In the genomic region with DNA sequence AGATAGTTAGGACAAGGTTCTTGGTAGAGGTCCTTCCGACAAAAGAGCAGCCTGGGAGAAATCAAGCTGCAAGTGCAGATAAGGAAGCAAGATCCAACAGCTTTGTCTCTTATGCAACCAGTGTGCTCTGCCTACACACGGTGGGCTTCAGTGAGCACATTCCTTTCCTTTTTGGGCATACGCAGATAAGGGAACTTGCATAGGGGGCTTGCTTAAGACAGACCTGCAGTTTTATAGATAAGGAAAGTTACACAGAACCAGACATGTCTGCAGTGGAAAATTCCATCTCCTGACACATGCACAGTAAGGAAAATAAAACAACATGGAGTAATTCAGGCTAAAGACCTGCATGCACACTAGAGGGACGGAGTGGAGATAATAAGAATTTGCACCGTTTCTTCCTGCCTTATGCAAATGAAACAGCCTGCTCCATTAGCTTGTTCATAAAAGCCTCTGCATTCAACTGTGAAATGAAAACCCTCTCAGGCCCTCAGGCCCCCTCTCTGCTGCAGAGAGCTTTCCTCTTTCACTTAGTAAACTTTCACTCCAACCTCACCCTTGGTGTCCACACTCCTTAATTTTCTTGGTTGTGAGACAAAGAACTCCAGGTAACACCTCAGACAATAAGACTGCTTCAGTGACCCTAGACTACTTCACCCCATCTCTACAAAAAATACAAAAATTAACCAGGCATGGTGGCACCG, we compare ENCODE assay signal across 1 cellular context.
TF ChIP-seq lines count a peak whose summit lies in the region.

No MANE protein-coding gene starts in this region.

TF ChIP-seq in K562, 482 proteins besides CTCF, POLR2A, EP300 and RAD21 (continued from another document and continues in another):
- TF ChIP-seq, protein P1, sequence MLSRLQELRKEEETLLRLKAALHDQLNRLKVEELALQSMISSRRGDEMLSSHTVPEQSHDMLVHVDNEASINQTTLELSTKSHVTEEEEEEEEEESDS (CRISPR knock-in tag; IDR thresholded peaks at IDR 0.05), result no peak
- TF ChIP-seq FOXK2 (conservative IDR thresholded peaks at IDR 0.05 in 1 of 2, IDR thresholded peaks at IDR 0.05 in 1 of 2; ENCODE audit: low read depth in 2 of 2), result peak; percentile 78 to 88
- TF ChIP-seq, protein P2, sequence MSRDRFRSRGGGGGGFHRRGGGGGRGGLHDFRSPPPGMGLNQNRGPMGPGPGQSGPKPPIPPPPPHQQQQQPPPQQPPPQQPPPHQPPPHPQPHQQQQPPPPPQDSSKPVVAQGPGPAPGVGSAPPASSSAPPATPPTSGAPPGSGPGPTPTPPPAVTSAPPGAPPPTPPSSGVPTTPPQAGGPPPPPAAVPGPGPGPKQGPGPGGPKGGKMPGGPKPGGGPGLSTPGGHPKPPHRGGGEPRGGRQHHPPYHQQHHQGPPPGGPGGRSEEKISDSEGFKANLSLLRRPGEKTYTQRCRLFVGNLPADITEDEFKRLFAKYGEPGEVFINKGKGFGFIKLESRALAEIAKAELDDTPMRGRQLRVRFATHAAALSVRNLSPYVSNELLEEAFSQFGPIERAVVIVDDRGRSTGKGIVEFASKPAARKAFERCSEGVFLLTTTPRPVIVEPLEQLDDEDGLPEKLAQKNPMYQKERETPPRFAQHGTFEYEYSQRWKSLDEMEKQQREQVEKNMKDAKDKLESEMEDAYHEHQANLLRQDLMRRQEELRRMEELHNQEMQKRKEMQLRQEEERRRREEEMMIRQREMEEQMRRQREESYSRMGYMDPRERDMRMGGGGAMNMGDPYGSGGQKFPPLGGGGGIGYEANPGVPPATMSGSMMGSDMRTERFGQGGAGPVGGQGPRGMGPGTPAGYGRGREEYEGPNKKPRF (IDR thresholded peaks at IDR 0.05; ENCODE audit: low read depth, low read length), result no peak
- no peak for TF ChIP-seq RFX1 (IDR thresholded peaks at IDR 0.05)
- peak; percentile 69 for TF ChIP-seq GABPA (tag; conservative IDR thresholded peaks at IDR 0.05; ENCODE audit: low read depth)
- TF ChIP-seq, protein P3, sequence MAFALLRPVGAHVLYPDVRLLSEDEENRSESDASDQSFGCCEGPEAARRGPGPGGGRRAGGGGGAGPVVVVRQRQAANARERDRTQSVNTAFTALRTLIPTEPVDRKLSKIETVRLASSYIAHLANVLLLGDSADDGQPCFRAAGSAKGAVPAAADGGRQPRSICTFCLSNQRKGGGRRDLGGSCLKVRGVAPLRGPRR (CRISPR knock-in tag; IDR thresholded peaks at IDR 0.05), result peak; percentile 99
- TF ChIP-seq BRD9 (IDR thresholded peaks at IDR 0.05; ENCODE audit: low read depth, partially characterized antibody), result peak; percentile 87
- peak; percentile 100 for TF ChIP-seq ARID1B (IDR thresholded peaks at IDR 0.05)
- TF ChIP-seq PRMT5 (CRISPR knock-in tag; IDR thresholded peaks at IDR 0.05), result no peak
- peak; percentile 99 for TF ChIP-seq SMARCC2 (IDR thresholded peaks at IDR 0.05; ENCODE audit: low read depth)
- no peak for TF ChIP-seq IRF2 (CRISPR knock-in tag; IDR thresholded peaks at IDR 0.05)
- peak; percentile 93; the same call in 1 of the 2 replicates for TF ChIP-seq HIVEP1 (CRISPR knock-in tag; IDR thresholded peaks at IDR 0.05)
- TF ChIP-seq SMAD1 (IDR thresholded peaks at IDR 0.05; ENCODE audit: low read depth, low read length, partially characterized antibody), result peak; percentile 99
- TF ChIP-seq, protein P4, sequence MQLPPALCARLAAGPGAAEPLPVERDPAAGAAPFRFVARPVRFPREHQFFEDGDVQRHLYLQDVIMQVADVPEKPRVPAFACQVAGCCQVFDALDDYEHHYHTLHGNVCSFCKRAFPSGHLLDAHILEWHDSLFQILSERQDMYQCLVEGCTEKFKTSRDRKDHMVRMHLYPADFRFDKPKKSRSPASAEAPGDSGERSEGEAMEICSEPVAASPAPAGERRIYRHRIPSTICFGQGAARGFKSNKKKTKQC (CRISPR knock-in tag; IDR thresholded peaks at IDR 0.05), result peak; percentile 40; the same call in 1 of the 2 replicates
- peak; percentile 98 for TF ChIP-seq SMARCE1 (IDR thresholded peaks at IDR 0.05)
- TF ChIP-seq GTF2A2 (tag; IDR thresholded peaks at IDR 0.05), result peak; percentile 95
- peak; percentile 96 for TF ChIP-seq NFATC3 (IDR thresholded peaks at IDR 0.05)
- TF ChIP-seq BCOR (IDR thresholded peaks at IDR 0.05), result peak; percentile 88
- TF ChIP-seq ZNF766 (CRISPR knock-in tag; conservative IDR thresholded peaks at IDR 0.05), result peak; percentile 99
- TF ChIP-seq FOSL1 (tag; conservative IDR thresholded peaks at IDR 0.05), result peak; percentile 74
- TF ChIP-seq, protein P5, sequence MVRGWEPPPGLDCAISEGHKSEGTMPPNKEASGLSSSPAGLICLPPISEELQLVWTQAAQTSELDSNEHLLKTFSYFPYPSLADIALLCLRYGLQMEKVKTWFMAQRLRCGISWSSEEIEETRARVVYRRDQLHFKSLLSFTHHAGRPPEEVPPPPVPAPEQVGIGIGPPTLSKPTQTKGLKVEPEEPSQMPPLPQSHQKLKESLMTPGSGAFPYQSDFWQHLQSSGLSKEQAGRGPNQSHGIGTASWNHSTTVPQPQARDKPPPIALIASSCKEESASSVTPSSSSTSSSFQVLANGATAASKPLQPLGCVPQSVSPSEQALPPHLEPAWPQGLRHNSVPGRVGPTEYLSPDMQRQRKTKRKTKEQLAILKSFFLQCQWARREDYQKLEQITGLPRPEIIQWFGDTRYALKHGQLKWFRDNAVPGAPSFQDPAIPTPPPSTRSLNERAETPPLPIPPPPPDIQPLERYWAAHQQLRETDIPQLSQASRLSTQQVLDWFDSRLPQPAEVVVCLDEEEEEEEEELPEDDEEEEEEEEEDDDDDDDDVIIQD (CRISPR knock-in tag; IDR thresholded peaks at IDR 0.05), result peak; percentile 96; the same call in 1 of the 2 replicates
- no peak for TF ChIP-seq SLC30A9 (CRISPR knock-in tag; IDR thresholded peaks at IDR 0.05)
- TF ChIP-seq, protein P6, sequence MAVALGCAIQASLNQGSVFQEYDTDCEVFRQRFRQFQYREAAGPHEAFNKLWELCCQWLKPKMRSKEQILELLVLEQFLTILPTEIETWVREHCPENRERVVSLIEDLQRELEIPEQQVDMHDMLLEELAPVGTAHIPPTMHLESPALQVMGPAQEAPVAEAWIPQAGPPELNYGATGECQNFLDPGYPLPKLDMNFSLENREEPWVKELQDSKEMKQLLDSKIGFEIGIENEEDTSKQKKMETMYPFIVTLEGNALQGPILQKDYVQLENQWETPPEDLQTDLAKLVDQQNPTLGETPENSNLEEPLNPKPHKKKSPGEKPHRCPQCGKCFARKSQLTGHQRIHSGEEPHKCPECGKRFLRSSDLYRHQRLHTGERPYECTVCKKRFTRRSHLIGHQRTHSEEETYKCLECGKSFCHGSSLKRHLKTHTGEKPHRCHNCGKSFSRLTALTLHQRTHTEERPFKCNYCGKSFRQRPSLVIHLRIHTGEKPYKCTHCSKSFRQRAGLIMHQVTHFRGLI (CRISPR knock-in tag; IDR thresholded peaks at IDR 0.05), result peak; percentile 94
- TF ChIP-seq, protein P7, sequence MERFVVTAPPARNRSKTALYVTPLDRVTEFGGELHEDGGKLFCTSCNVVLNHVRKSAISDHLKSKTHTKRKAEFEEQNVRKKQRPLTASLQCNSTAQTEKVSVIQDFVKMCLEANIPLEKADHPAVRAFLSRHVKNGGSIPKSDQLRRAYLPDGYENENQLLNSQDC (CRISPR knock-in tag; IDR thresholded peaks at IDR 0.05), result no peak; the same call in 1 of the 2 replicates
- TF ChIP-seq RBM14 (IDR thresholded peaks at IDR 0.05; ENCODE audit: borderline replicate concordance, insufficient read depth, low read depth, low read length), result no peak
- TF ChIP-seq ZNF133 (CRISPR knock-in tag; IDR thresholded peaks at IDR 0.05), result no peak; the same call in 1 of the 2 replicates
- TF ChIP-seq ATF1 (CRISPR knock-in tag; IDR thresholded peaks at IDR 0.05), result no peak
- peak; percentile 91 for TF ChIP-seq ATF1 (tag; IDR thresholded peaks at IDR 0.05)
- peak; percentile 96 for TF ChIP-seq ZKSCAN8 (CRISPR knock-in tag; IDR thresholded peaks at IDR 0.05)
- TF ChIP-seq RBM22 (IDR thresholded peaks at IDR 0.05; ENCODE audit: low read depth, low read length, poor library complexity, severe bottlenecking), result no peak
- peak; percentile 99 for TF ChIP-seq CXXC5 (CRISPR knock-in tag; IDR thresholded peaks at IDR 0.05)
- TF ChIP-seq, protein P8, sequence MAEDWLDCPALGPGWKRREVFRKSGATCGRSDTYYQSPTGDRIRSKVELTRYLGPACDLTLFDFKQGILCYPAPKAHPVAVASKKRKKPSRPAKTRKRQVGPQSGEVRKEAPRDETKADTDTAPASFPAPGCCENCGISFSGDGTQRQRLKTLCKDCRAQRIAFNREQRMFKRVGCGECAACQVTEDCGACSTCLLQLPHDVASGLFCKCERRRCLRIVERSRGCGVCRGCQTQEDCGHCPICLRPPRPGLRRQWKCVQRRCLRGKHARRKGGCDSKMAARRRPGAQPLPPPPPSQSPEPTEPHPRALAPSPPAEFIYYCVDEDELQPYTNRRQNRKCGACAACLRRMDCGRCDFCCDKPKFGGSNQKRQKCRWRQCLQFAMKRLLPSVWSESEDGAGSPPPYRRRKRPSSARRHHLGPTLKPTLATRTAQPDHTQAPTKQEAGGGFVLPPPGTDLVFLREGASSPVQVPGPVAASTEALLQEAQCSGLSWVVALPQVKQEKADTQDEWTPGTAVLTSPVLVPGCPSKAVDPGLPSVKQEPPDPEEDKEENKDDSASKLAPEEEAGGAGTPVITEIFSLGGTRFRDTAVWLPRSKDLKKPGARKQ (CRISPR knock-in tag; IDR thresholded peaks at IDR 0.05), result no peak
- TF ChIP-seq, protein P9, sequence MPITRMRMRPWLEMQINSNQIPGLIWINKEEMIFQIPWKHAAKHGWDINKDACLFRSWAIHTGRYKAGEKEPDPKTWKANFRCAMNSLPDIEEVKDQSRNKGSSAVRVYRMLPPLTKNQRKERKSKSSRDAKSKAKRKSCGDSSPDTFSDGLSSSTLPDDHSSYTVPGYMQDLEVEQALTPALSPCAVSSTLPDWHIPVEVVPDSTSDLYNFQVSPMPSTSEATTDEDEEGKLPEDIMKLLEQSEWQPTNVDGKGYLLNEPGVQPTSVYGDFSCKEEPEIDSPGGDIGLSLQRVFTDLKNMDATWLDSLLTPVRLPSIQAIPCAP (CRISPR knock-in tag; IDR thresholded peaks at IDR 0.05; ENCODE audit: borderline replicate concordance), result no peak
- TF ChIP-seq NCOR1 (IDR thresholded peaks at IDR 0.05), result peak; percentile 100
- peak; percentile 94 for TF ChIP-seq TCFL5 (CRISPR knock-in tag; conservative IDR thresholded peaks at IDR 0.05)
- peak; percentile 73; the same call in 1 of the 2 replicates for TF ChIP-seq E2F3 (CRISPR knock-in tag; IDR thresholded peaks at IDR 0.05)
- peak; percentile 69; the same call in 1 of the 2 replicates for TF ChIP-seq ZNF347 (CRISPR knock-in tag; IDR thresholded peaks at IDR 0.05; ENCODE audit: low read depth)
- TF ChIP-seq ZNF12 (CRISPR knock-in tag; IDR thresholded peaks at IDR 0.05), result peak; percentile 96
- TF ChIP-seq, protein P10, sequence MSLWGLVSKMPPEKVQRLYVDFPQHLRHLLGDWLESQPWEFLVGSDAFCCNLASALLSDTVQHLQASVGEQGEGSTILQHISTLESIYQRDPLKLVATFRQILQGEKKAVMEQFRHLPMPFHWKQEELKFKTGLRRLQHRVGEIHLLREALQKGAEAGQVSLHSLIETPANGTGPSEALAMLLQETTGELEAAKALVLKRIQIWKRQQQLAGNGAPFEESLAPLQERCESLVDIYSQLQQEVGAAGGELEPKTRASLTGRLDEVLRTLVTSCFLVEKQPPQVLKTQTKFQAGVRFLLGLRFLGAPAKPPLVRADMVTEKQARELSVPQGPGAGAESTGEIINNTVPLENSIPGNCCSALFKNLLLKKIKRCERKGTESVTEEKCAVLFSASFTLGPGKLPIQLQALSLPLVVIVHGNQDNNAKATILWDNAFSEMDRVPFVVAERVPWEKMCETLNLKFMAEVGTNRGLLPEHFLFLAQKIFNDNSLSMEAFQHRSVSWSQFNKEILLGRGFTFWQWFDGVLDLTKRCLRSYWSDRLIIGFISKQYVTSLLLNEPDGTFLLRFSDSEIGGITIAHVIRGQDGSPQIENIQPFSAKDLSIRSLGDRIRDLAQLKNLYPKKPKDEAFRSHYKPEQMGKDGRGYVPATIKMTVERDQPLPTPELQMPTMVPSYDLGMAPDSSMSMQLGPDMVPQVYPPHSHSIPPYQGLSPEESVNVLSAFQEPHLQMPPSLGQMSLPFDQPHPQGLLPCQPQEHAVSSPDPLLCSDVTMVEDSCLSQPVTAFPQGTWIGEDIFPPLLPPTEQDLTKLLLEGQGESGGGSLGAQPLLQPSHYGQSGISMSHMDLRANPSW (CRISPR knock-in tag; IDR thresholded peaks at IDR 0.05), result no peak
- peak; percentile 99 for TF ChIP-seq ARNT (IDR thresholded peaks at IDR 0.05)
- TF ChIP-seq, protein P11, sequence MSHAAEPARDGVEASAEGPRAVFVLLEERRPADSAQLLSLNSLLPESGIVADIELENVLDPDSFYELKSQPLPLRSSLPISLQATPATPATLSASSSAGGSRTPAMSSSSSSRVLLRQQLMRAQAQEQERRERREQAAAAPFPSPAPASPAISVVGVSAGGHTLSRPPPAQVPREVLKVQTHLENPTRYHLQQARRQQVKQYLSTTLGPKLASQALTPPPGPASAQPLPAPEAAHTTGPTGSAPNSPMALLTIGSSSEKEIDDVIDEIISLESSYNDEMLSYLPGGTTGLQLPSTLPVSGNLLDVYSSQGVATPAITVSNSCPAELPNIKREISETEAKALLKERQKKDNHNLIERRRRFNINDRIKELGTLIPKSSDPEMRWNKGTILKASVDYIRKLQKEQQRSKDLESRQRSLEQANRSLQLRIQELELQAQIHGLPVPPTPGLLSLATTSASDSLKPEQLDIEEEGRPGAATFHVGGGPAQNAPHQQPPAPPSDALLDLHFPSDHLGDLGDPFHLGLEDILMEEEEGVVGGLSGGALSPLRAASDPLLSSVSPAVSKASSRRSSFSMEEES (CRISPR knock-in tag; IDR thresholded peaks at IDR 0.05), result peak; percentile 62
- no peak for TF ChIP-seq U2AF2 (optimal IDR thresholded peaks at IDR 0.05; ENCODE audit: low read depth, low read length)
- TF ChIP-seq SOX6 (IDR thresholded peaks at IDR 0.05), result peak; percentile 99
- TF ChIP-seq RBM39 (optimal IDR thresholded peaks at IDR 0.05; ENCODE audit: low read depth, low read length), result no peak
- TF ChIP-seq, protein P12, sequence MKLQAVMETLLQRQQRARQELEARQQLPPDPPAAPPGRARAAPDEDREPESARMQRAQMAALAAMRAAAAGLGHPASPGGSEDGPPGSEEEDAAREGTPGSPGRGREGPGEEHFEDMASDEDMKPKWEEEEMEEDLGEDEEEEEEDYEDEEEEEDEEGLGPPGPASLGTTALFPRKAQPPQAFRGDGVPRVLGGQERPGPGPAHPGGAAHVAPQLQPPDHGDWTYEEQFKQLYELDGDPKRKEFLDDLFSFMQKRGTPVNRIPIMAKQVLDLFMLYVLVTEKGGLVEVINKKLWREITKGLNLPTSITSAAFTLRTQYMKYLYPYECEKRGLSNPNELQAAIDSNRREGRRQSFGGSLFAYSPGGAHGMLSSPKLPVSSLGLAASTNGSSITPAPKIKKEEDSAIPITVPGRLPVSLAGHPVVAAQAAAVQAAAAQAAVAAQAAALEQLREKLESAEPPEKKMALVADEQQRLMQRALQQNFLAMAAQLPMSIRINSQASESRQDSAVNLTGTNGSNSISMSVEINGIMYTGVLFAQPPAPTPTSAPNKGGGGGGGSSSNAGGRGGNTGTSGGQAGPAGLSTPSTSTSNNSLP (IDR thresholded peaks at IDR 0.05; ENCODE audit: borderline replicate concordance, low read depth, low read length), result peak; percentile 81; the same call in 1 of the 2 replicates
- TF ChIP-seq, protein P13, sequence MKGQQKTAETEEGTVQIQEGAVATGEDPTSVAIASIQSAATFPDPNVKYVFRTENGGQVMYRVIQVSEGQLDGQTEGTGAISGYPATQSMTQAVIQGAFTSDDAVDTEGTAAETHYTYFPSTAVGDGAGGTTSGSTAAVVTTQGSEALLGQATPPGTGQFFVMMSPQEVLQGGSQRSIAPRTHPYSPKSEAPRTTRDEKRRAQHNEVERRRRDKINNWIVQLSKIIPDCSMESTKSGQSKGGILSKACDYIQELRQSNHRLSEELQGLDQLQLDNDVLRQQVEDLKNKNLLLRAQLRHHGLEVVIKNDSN (CRISPR knock-in tag; IDR thresholded peaks at IDR 0.05), result no peak
- TF ChIP-seq NFRKB (IDR thresholded peaks at IDR 0.05; ENCODE audit: low read depth), result peak; percentile 56; the same call in 1 of the 2 replicates
- TF ChIP-seq IFI16 (CRISPR knock-in tag; IDR thresholded peaks at IDR 0.05), result peak; percentile 98
- peak; percentile 80 for TF ChIP-seq L3MBTL2 (IDR thresholded peaks at IDR 0.05)
